Comparison of ENCODE assay signal across 1 cellular context in genomic region chr1:203048086-203048485, GRCh38.
TF ChIP-seq lines count a peak whose summit lies in the region.

No MANE protein-coding gene starts in this region.

TF ChIP-seq in H1, 55 proteins besides CTCF, POLR2A, EP300 and RAD21:
- TF ChIP-seq KDM1A (IDR thresholded peaks at IDR 0.05; ENCODE audit: borderline replicate concordance, low read length), result no peak
- no peak for TF ChIP-seq CHD1 (IDR thresholded peaks at IDR 0.05; ENCODE audit: low read depth, low read length)
- no peak for TF ChIP-seq NRF1 (IDR thresholded peaks at IDR 0.05; ENCODE audit: low read depth, low read length)
